In the genomic region with DNA sequence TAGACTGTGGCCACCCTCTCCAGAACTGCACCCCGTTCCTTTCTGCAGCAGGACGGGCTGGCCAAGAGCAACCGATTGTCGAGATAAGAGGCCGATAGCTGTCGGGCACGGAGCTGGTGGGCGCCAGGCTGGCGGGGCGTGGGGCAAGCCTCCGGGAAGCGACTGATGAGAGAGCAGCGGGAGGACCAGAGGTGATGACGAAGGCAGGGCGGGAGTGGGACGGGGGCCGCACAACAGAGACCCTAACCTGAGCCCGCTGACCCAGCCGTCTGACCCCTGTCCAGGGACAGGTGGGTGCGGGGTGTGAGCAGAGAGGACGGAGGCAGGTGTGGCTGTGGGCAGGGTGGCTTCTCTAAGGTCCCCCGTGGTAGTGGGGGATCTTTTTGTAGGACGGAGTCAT, we compare ENCODE assay signal across 8 cellular contexts. TPM values are rescaled to one million over a fixed set of nuclear protein-coding genes. Genes with fewer than 3 reads are reported as not detected.
DNase-seq lines count a peak whose midpoint lies in the region; TF ChIP-seq lines count a peak whose summit lies in the region.

No MANE protein-coding gene starts in this region.

- H3K4me1 Mint-ChIP-seq in Calu3 (ENCODE audit: low read depth, unreplicated experiment) = peaks cover 7% of the 10 kb centered on the region
- peaks cover 16% of the 10 kb centered on the region for H3K4me1 Mint-ChIP-seq in dendritic cell treated with granulocyte-macrophage colony-stimulating factor and Interleukin-4, amounts not matched to agents 40 ng/mL and 50 ng/mL, for 4 days (ENCODE audit: low read depth)

- H3K27ac Mint-ChIP-seq in Calu3 (ENCODE audit: unreplicated experiment) = peak overlapping the region; percentile 56
- peak overlapping the region; percentile 75 for H3K27ac Mint-ChIP-seq in dendritic cell treated with granulocyte-macrophage colony-stimulating factor and Interleukin-4, amounts not matched to agents 40 ng/mL and 50 ng/mL, for 4 days

- TF ChIP-seq CTCF in Calu3 (IDR thresholded peaks at IDR 0.05; ENCODE audit: unreplicated experiment) = no peak

- peaks cover 44% of the 10 kb centered on the region for H3K27me3 Mint-ChIP-seq in Calu3 (ENCODE audit: unreplicated experiment)
- H3K27me3 Mint-ChIP-seq in dendritic cell treated with granulocyte-macrophage colony-stimulating factor and Interleukin-4, amounts not matched to agents 40 ng/mL and 50 ng/mL, for 4 days = peaks cover 66% of the 10 kb centered on the region

- BruUV-seq in Calu3 (replicated peaks; lab: Mats Ljungman, UMichigan) = no TSS peak

- H3K36me3 ChIP-seq in NT2/D1 (ENCODE audit: insufficient read depth, insufficient read length, low read length) = no peaks in the 10 kb centered on the region

- no peaks in the 10 kb centered on the region for H3K9me3 ChIP-seq in NT2/D1 (ENCODE audit: insufficient read depth, low read length)

- DNase-seq in Calu3 (no peak), NT2/D1 (ENCODE audit: low read depth, low spot score) (no peak), posterior vena cava (ENCODE audit: low spot score) (peak; percentile 76), amniotic stem cell (lab: John Stamatoyannopoulos, UW) (no peak), HuH-7 (ENCODE audit: low spot score) (no peak), NCI-H446 (lab: John Stamatoyannopoulos, UW) (no peak), GDM1 (lab: John Stamatoyannopoulos, UW) (no peak)

- H3K36me3 Mint-ChIP-seq in Calu3 (ENCODE audit: insufficient read depth, unreplicated experiment) = peaks cover 10% of the 10 kb centered on the region
- H3K36me3 Mint-ChIP-seq in dendritic cell treated with granulocyte-macrophage colony-stimulating factor and Interleukin-4, amounts not matched to agents 40 ng/mL and 50 ng/mL, for 4 days (ENCODE audit: low read depth) = no peaks in the 10 kb centered on the region

- peak overlapping the region; percentile 78 for H3K9ac ChIP-seq in NT2/D1 (ENCODE audit: insufficient read length, low read depth)

- H3K4me3 Mint-ChIP-seq in Calu3 (ENCODE audit: low read depth, unreplicated experiment) = peak overlapping the region; percentile 73
- peak overlapping the region; percentile 82 for H3K4me3 Mint-ChIP-seq in dendritic cell treated with granulocyte-macrophage colony-stimulating factor and Interleukin-4, amounts not matched to agents 40 ng/mL and 50 ng/mL, for 4 days

- H3K27me3 ChIP-seq in NT2/D1 (ENCODE audit: insufficient read depth, insufficient read length) = no peaks in the 10 kb centered on the region

- peaks cover 2% of the 10 kb centered on the region for H3K4me1 ChIP-seq in NT2/D1 (ENCODE audit: insufficient read depth, insufficient read length)

- intact Hi-C loops in Calu3 (cut with micrococcal nuclease; ENCODE audit: unreplicated experiment) = no loop called here
- intact Hi-C loops in dendritic cell treated with granulocyte-macrophage colony-stimulating factor and Interleukin-4, amounts not matched to agents 40 ng/mL and 50 ng/mL, for 4 days (cut with micrococcal nuclease) = loop anchor here (5.0 kb wide), 1 partner anchor 45 kb away; no protein-coding TSS in a partner anchor
- intact Hi-C loops in posterior vena cava (cut with DNase I) = no loop called here

- no peaks in the 10 kb centered on the region for H3K9me3 Mint-ChIP-seq in Calu3 (ENCODE audit: low read depth, unreplicated experiment)
- no peaks in the 10 kb centered on the region for H3K9me3 Mint-ChIP-seq in dendritic cell treated with granulocyte-macrophage colony-stimulating factor and Interleukin-4, amounts not matched to agents 40 ng/mL and 50 ng/mL, for 4 days

- no peak overlapping the region for H3K4me3 ChIP-seq in NT2/D1 (ENCODE audit: insufficient read length, low read depth)

- CTCF ChIA-PET in Calu3 (lab: Charles Lee) = no interaction called here

RNA-seq across cellular contexts. Expression of gene BRSK2, which starts 7.3 kb away (rescaled TPM):
- total RNA-seq in Calu3 (2022) (2.6 and 8.8 TPM in 2 replicates), posterior vena cava (1 to 10 TPM in 1 of 2 donors, under 1 TPM in 1; 0.81 to 1.0 TPM)
